In genomic region chr9:124260769-124261603, GRCh38 we compare ENCODE assay signal across 8 cellular contexts. TPM values are rescaled to one million over a fixed set of nuclear protein-coding genes. Genes with fewer than 3 reads are reported as not detected.
DNase-seq lines count a peak whose midpoint lies in the region; ATAC-seq and TF ChIP-seq lines count a peak whose summit lies in the region.

No MANE protein-coding gene starts in this region.

- no peak for TF ChIP-seq POLR2A in body of pancreas (IDR thresholded peaks at IDR 0.05)
- peak; percentile 53 for TF ChIP-seq POLR2A in right lobe of liver (IDR thresholded peaks at IDR 0.05)

- DNase-seq in AG20443 (ENCODE audit: low spot score) (peak; percentile 58), Kasumi-1 (lab: John Stamatoyannopoulos, UW) (peak; percentile 93 to 94), body of pancreas (peak in 3 of 4 donors; percentile 38 to 67 (median 63)), right lobe of liver (peak in 2 of 3 donors; percentile 55 to 78), type B pancreatic cell (ENCODE audit: extremely low spot score, unreplicated experiment) (no peak), SHP77 treated with DMSO at 0.1 percent for 48 hours (lab: John Stamatoyannopoulos, UW) (no peak), DMS 273 treated with DMSO at 0.1 percent for 48 hours (lab: John Stamatoyannopoulos, UW) (no peak)
- no peak for DNase-seq in stimulated activated CD4-positive, alpha-beta T cell treated with anti-CD3 and anti-CD28 coated beads, Interleukin-15, amount 100 ng/mL, for 24 hours

- H3K27me3 ChIP-seq in body of pancreas (no peaks in the 10 kb centered on the region), right lobe of liver (no peaks in the 10 kb centered on the region)

- TF ChIP-seq CTCF in body of pancreas (IDR thresholded peaks at IDR 0.05), result no peak
- TF ChIP-seq CTCF in right lobe of liver (IDR thresholded peaks at IDR 0.05), result no peak
- no peak for TF ChIP-seq CTCF in type B pancreatic cell (conservative IDR thresholded peaks at IDR 0.05)

- WGBS in body of pancreas, 2 donors, result 58 to 69% methylated on average over 14 to 15 of the region's 15 CpGs
- WGBS in right lobe of liver (ENCODE audit: insufficient coverage, low coverage, low lambda C conversion rate, missing lambda C conversion rate), result 28% methylated on average over 14 of the region's 15 CpGs

- H3K4me3 ChIP-seq in body of pancreas, result no peak overlapping the region
- peak overlapping the region in 1 of 3 donors; percentile 4 for H3K4me3 ChIP-seq in right lobe of liver

- H3K27ac ChIP-seq in body of pancreas (peak overlapping the region; percentile 55 to 95 (median 92)), right lobe of liver (peak overlapping the region; percentile 90 to 99 (median 91))

- H3K9me3 ChIP-seq in body of pancreas (no peaks in the 10 kb centered on the region), right lobe of liver (no peaks in the 10 kb centered on the region)

- no peaks in the 10 kb centered on the region for H3K36me3 ChIP-seq in body of pancreas (replicated peaks in 1 of 2; ENCODE audit: insufficient read depth in 1 of 2, low read depth in 2 of 2)
- H3K36me3 ChIP-seq in right lobe of liver, result no peaks in the 10 kb centered on the region

- ATAC-seq in body of pancreas, result no peak
- peak; percentile 22 to 64 (median 40) for ATAC-seq in right lobe of liver

- H3K27ac Mint-ChIP-seq in type B pancreatic cell, result peak overlapping the region; percentile 2

- no peaks in the 10 kb centered on the region for H3K36me3 Mint-ChIP-seq in type B pancreatic cell

- peaks cover 43% of the 10 kb centered on the region for H3K4me1 Mint-ChIP-seq in type B pancreatic cell (ENCODE audit: unreplicated experiment)

- H3K27me3 Mint-ChIP-seq in type B pancreatic cell, result peaks cover 24% of the 10 kb centered on the region

- H3K4me1 ChIP-seq in body of pancreas (peaks cover 55% of the 10 kb centered on the region), right lobe of liver (peaks cover 0 to 62% (median 30%) of the 10 kb centered on the region in 4 donors)

- no peaks in the 10 kb centered on the region for H3K9me3 Mint-ChIP-seq in type B pancreatic cell

- intact Hi-C loops in body of pancreas (cut with DNase I) (no loop called here), right lobe of liver (cut with DNase I) (no loop called here)

- peak overlapping the region; percentile 17 for H3K4me3 Mint-ChIP-seq in type B pancreatic cell

RNA-seq across cellular contexts. Expression of gene NEK6, which starts 3.2 kb away (rescaled TPM):
- total RNA-seq in body of pancreas, result 10 to 100 TPM; 15.5 to 23.6 TPM
- 100 to 1,000 TPM in 1 of 6 experiments, 10 to 100 TPM in 5; 61.6 to 128 (median 67.5) TPM for total RNA-seq in right lobe of liver
- 4.6 and 19.3 TPM in 2 replicates for total RNA-seq in type B pancreatic cell (ENCODE audit: low replicate concordance)

Comparison
In these comparisons a context has a peak if more than half of its experiments do, and no peak if none do; other contexts are left out.
1. DNase-seq: peak in AG20443 (single experiment), Kasumi-1 (2 of 2), body of pancreas (3 of 4) and right lobe of liver (2 of 3); none in type B pancreatic cell (single experiment), SHP77 treated with DMSO at 0.1 percent for 48 hours (single experiment), DMS 273 treated with DMSO at 0.1 percent for 48 hours (single experiment) and stimulated activated CD4-positive, alpha-beta T cell treated with anti-CD3 and anti-CD28 coated beads, Interleukin-15, amount 100 ng/mL, for 24 hours (single experiment).